ENCODE assay signal across 2 cellular contexts in genomic region chr1:3749512-3749911, GRCh38.
TF ChIP-seq lines count a peak whose summit lies in the region.

No MANE protein-coding gene starts in this region.

TF ChIP-seq in HEK293, 187 proteins besides CTCF, POLR2A, EP300 and RAD21:
- TF ChIP-seq ZSCAN30 (tag by site-specific recombination; IDR thresholded peaks at IDR 0.05) (no peak), SCRT2 (tag by site-specific recombination; IDR thresholded peaks at IDR 0.05) (peak; percentile 67)

TF ChIP-seq in K562, 482 proteins besides CTCF, POLR2A, EP300 and RAD21:
- TF ChIP-seq GABPA (tag; conservative IDR thresholded peaks at IDR 0.05; ENCODE audit: low read depth) (no peak), ZNF583 (CRISPR knock-in tag; IDR thresholded peaks at IDR 0.05) (no peak), ZNF57 (CRISPR knock-in tag; IDR thresholded peaks at IDR 0.05) (no peak), KLF1 (tag; IDR thresholded peaks at IDR 0.05) (no peak), NCOA1 (IDR thresholded peaks at IDR 0.05; ENCODE audit: low read depth) (no peak), TEAD1 (CRISPR knock-in tag; IDR thresholded peaks at IDR 0.05) (no peak), JUN (IDR thresholded peaks at IDR 0.05; ENCODE audit: borderline replicate concordance, low read depth, low read length) (no peak), JUN (CRISPR knock-in tag; IDR thresholded peaks at IDR 0.05; ENCODE audit: borderline replicate concordance) (no peak)
- TF ChIP-seq, protein P1, sequence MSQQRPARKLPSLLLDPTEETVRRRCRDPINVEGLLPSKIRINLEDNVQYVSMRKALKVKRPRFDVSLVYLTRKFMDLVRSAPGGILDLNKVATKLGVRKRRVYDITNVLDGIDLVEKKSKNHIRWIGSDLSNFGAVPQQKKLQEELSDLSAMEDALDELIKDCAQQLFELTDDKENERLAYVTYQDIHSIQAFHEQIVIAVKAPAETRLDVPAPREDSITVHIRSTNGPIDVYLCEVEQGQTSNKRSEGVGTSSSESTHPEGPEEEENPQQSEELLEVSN (IDR thresholded peaks at IDR 0.05; ENCODE audit: borderline replicate concordance in 1 of 2, extremely low read depth in 1 of 2, insufficient read depth in 1 of 2, insufficient read length in 1 of 2, low read depth in 1 of 2, low read length in 1 of 2, poor library complexity in 1 of 2, severe bottlenecking in 1 of 2) = no peak
